In the genomic region with DNA sequence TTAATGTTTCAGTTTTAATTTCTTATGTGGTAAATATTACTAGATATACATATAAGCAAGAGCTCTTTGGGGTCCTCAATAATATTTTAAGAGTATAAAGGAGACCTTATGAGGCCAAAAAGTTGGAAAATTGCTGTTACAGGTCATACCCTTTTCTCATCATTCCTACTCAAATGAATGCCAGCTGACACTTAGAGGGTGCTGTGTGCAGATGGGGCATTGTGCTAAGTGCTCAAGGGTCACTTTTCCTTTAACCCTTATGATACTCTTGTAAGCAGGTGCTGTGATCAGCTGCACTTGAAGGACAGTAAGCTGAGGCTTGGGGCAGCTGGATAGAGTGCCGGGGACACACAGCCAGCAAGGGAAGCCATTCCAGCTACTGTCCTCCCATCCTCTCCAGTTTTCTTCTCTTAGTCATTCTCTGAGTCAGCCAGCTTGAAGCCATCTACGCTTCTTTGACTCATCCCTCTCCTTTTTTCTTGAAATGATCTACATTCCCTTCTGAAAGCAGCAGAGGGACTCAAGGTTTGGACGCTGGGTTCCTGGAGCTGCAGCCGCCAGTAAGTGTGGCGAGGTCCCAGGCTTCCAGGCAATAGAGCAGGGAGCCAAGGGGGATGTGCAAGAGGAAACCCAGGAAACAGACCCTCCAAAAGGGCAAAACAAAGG, we compare ENCODE assay signal across 1 cellular context.
TF ChIP-seq lines count a peak whose summit lies in the region.

No MANE protein-coding gene starts in this region.

TF ChIP-seq in SK-N-SH, 30 proteins besides CTCF, POLR2A, EP300 and RAD21 (continued from another document):
- TF ChIP-seq, protein P1, sequence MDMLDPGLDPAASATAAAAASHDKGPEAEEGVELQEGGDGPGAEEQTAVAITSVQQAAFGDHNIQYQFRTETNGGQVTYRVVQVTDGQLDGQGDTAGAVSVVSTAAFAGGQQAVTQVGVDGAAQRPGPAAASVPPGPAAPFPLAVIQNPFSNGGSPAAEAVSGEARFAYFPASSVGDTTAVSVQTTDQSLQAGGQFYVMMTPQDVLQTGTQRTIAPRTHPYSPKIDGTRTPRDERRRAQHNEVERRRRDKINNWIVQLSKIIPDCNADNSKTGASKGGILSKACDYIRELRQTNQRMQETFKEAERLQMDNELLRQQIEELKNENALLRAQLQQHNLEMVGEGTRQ (IDR thresholded peaks at IDR 0.05; ENCODE audit: borderline replicate concordance, low read depth, low read length): no peak
- TF ChIP-seq RFX5 (IDR thresholded peaks at IDR 0.05; ENCODE audit: low read length): no peak
- no peak for TF ChIP-seq MEF2A (IDR thresholded peaks at IDR 0.05; ENCODE audit: borderline replicate concordance, low read depth)
- TF ChIP-seq POLR2AphosphoS5 (IDR thresholded peaks at IDR 0.05; ENCODE audit: low read depth, low read length): peak; percentile 75; the same call in 1 of the 2 replicates
- no peak for TF ChIP-seq GABPA (IDR thresholded peaks at IDR 0.05; ENCODE audit: low read depth)
- TF ChIP-seq, protein P2, sequence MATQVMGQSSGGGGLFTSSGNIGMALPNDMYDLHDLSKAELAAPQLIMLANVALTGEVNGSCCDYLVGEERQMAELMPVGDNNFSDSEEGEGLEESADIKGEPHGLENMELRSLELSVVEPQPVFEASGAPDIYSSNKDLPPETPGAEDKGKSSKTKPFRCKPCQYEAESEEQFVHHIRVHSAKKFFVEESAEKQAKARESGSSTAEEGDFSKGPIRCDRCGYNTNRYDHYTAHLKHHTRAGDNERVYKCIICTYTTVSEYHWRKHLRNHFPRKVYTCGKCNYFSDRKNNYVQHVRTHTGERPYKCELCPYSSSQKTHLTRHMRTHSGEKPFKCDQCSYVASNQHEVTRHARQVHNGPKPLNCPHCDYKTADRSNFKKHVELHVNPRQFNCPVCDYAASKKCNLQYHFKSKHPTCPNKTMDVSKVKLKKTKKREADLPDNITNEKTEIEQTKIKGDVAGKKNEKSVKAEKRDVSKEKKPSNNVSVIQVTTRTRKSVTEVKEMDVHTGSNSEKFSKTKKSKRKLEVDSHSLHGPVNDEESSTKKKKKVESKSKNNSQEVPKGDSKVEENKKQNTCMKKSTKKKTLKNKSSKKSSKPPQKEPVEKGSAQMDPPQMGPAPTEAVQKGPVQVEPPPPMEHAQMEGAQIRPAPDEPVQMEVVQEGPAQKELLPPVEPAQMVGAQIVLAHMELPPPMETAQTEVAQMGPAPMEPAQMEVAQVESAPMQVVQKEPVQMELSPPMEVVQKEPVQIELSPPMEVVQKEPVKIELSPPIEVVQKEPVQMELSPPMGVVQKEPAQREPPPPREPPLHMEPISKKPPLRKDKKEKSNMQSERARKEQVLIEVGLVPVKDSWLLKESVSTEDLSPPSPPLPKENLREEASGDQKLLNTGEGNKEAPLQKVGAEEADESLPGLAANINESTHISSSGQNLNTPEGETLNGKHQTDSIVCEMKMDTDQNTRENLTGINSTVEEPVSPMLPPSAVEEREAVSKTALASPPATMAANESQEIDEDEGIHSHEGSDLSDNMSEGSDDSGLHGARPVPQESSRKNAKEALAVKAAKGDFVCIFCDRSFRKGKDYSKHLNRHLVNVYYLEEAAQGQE (IDR thresholded peaks at IDR 0.05; ENCODE audit: low read depth, low read length): no peak
